In genomic region chr17:35082073-35082657, GRCh38 we compare ENCODE assay signal across 8 cellular contexts. TPM values are rescaled to one million over a fixed set of nuclear protein-coding genes. Genes with fewer than 3 reads are reported as not detected.
A peak's percentile ranks its signal among the peaks of the same experiment; 100 is the strongest.
DNase-seq lines count a peak whose midpoint lies in the region; ATAC-seq and TF ChIP-seq lines count a peak whose summit lies in the region.

No MANE protein-coding gene starts in this region.

- CTCF ChIA-PET in T-cell (lab: Charles Lee): interaction anchor here (0.5 to 2.6 kb wide), 9 partner anchors 9 to 681 kb away, joined by 3 to 20 read pairs (median 3); partner anchors contain the start of gene RFFL (in 1 of the 2)

- H3K4me1 ChIP-seq in BLaER1 treated with 17β-estradiol and CSF1 and Interleukin-3, amounts not matched to agents 10 nM and 100 nM: peaks cover 14 to 85% (median 47%) of the 10 kb centered on the region in 10 experiments

- no peak overlapping the region for H3K9ac ChIP-seq in BLaER1 treated with 17β-estradiol and CSF1 and Interleukin-3, amounts not matched to agents 10 nM and 100 nM

- no peaks in the 10 kb centered on the region for H3K27me3 ChIP-seq in BLaER1 treated with 17β-estradiol and CSF1 and Interleukin-3, amounts not matched to agents 10 nM and 100 nM

- no peak for TF ChIP-seq CTCF in foreskin fibroblast (IDR thresholded peaks at IDR 0.05; ENCODE audit: low read depth, low read length)

- peak overlapping the region; percentile 88 to 96 for H3K27ac Mint-ChIP-seq in T-cell

- ATAC-seq in T-cell (replicated peaks in 1 of 4) (peak; percentile 50 to 74 (median 60)), GM21367 (IDR thresholded peaks at IDR 0.05; ENCODE audit: unreplicated experiment) (no peak), GM18517 (IDR thresholded peaks at IDR 0.05; ENCODE audit: unreplicated experiment) (no peak)

- H3K9me3 Mint-ChIP-seq in T-cell: no peaks in the 10 kb centered on the region

- peaks cover 0 to 45% (median 5%) of the 10 kb centered on the region in 11 experiments; a peak in 9 of 22 replicates for H4K20me1 ChIP-seq in BLaER1 treated with 17β-estradiol and CSF1 and Interleukin-3, amounts not matched to agents 10 nM and 100 nM

- POLR2A ChIA-PET in T-cell (lab: Charles Lee): interaction anchor here (0.6 to 1.0 kb wide), 5 partner anchors 10 to 79 kb away, joined by 3 to 7 read pairs (median 3); no protein-coding TSS in a partner anchor

- DNase-seq in HS-27A (ENCODE audit: low read depth): peak; percentile 56
- no peak for DNase-seq in T-cell
- peak; percentile 78 to 91 for DNase-seq in foreskin fibroblast
- DNase-seq in NCI-H1417 treated with DMSO at 0.1 percent for 48 hours (lab: John Stamatoyannopoulos, UW): no peak
- no peak for DNase-seq in SHP77 (lab: John Stamatoyannopoulos, UW)

- H3K36me3 ChIP-seq in BLaER1 treated with 17β-estradiol and CSF1 and Interleukin-3, amounts not matched to agents 10 nM and 100 nM: peaks cover 0 to 29% (median 0%) of the 10 kb centered on the region in 11 experiments; a peak in 3 of 22 replicates

- peaks cover 81 to 87% (median 85%) of the 10 kb centered on the region in 3 donors for H3K4me1 Mint-ChIP-seq in T-cell

- no peak overlapping the region for H3K27ac ChIP-seq in BLaER1 treated with 17β-estradiol and CSF1 and Interleukin-3, amounts not matched to agents 10 nM and 100 nM

- peak overlapping the region in 7 of 11 experiments; percentile 7 to 71 (median 51); a peak in 10 of 22 replicates for H3K4me2 ChIP-seq in BLaER1 treated with 17β-estradiol and CSF1 and Interleukin-3, amounts not matched to agents 10 nM and 100 nM

- peak overlapping the region; percentile 53 to 64 (median 54) for H3K4me3 Mint-ChIP-seq in T-cell

- no peak overlapping the region for H3K4me3 ChIP-seq in BLaER1 treated with 17β-estradiol and CSF1 and Interleukin-3, amounts not matched to agents 10 nM and 100 nM
- H3K4me3 ChIP-seq in foreskin fibroblast (ENCODE audit: low read depth in 1 of 2, low read length in 2 of 2): no peak overlapping the region

- H3K27me3 Mint-ChIP-seq in T-cell: no peaks in the 10 kb centered on the region

- no peaks in the 10 kb centered on the region for H3K9me3 ChIP-seq in BLaER1 treated with 17β-estradiol and CSF1 and Interleukin-3, amounts not matched to agents 10 nM and 100 nM (replicated peaks in 1 of 11)

- peaks cover 5% of the 10 kb centered on the region for H3K36me3 Mint-ChIP-seq in T-cell

RNA-seq across cellular contexts. Expression of gene RFFL, which starts 18.7 kb away (rescaled TPM):
- total RNA-seq in T-cell: 10 to 100 TPM; 51.3 to 80.2 (median 74.1) TPM

RNA-seq across cellular contexts. Expression of gene RAD51D, which starts 37.5 kb away (rescaled TPM):
- total RNA-seq in T-cell: 10 to 100 TPM; 14.6 to 29.9 (median 19.0) TPM

RNA-seq across cellular contexts. Expression of gene FNDC8, which starts 39.2 kb away (rescaled TPM):
- total RNA-seq in T-cell: not detected

RNA-seq across cellular contexts. Expression of gene NLE1, which starts 59.9 kb away (rescaled TPM):
- total RNA-seq in T-cell: 10 to 100 TPM; 12.3 to 29.1 (median 17.8) TPM

Comparison
In these comparisons a context has a peak if more than half of its experiments do, and no peak if none do; other contexts are left out.
1. DNase-seq: peak in HS-27A (single experiment) and foreskin fibroblast (2 of 2); none in T-cell (0 of 34), NCI-H1417 treated with DMSO at 0.1 percent for 48 hours (single experiment) and SHP77 (0 of 2).
2. ATAC-seq: peak in T-cell (4 of 4); none in GM21367 (single experiment) and GM18517 (single experiment).